20 cellular contexts compared by ENCODE assay signal in genomic region chr6:43746613-43747101, GRCh38. TPM values are rescaled to one million over a fixed set of nuclear protein-coding genes. Genes with fewer than 3 reads are reported as not detected.
DNase-seq lines count a peak whose midpoint lies in the region; ATAC-seq, FAIRE-seq and TF ChIP-seq lines count a peak whose summit lies in the region.
"Had no signal": no experiment of that assay in that cellular context is flagged by ENCODE, and none has a peak within 500 bp of the region (broad histone marks: within the 10 kb centered on the region; RNA-seq: fewer than 3 reads in every experiment).

No MANE protein-coding gene starts in this region.

- no peaks in the 10 kb centered on the region for H3K79me1 ChIP-seq in H9 (ENCODE audit: insufficient read depth, low read depth, low read length, poor library complexity, severe bottlenecking)

- H3K4me3 Mint-ChIP-seq in H9: no peak overlapping the region
- H3K4me3 Mint-ChIP-seq in chondrocyte (ENCODE audit: unreplicated experiment): no peak overlapping the region
- no peak overlapping the region for H3K4me3 Mint-ChIP-seq in T-helper 2 cell treated with Interferon-gamma antibody and Interleukin-4, amounts not matched to agents 5 μg/mL and 100 μg/mL, for 36 hours

- peaks cover 13 to 48% of the 10 kb centered on the region in 2 experiments for H3K4me1 Mint-ChIP-seq in H9
- no peaks in the 10 kb centered on the region for H3K4me1 Mint-ChIP-seq in chondrocyte (ENCODE audit: low read depth)
- H3K4me1 Mint-ChIP-seq in T-helper 2 cell treated with Interferon-gamma antibody and Interleukin-4, amounts not matched to agents 5 μg/mL and 100 μg/mL, for 36 hours (ENCODE audit: low read depth): no peaks in the 10 kb centered on the region

- no peaks in the 10 kb centered on the region for H3K27me3 ChIP-seq in H9 (ENCODE audit: insufficient read depth, low read length)
- H3K27me3 ChIP-seq: ascending aorta, right lobe of liver had no signal

- H4K8ac ChIP-seq in H9 (replicated peaks; ENCODE audit: insufficient read length, low read depth, low read length): no peak overlapping the region

- no peak overlapping the region for H3K56ac ChIP-seq in H9 (ENCODE audit: insufficient read length, low read depth, low read length)

- no peak overlapping the region for H2BK5ac ChIP-seq in H9 (ENCODE audit: insufficient read length, low read length)

- no peak overlapping the region for H3K4me2 ChIP-seq in H9 (ENCODE audit: insufficient read depth, insufficient read length, low read length)

- H2AFZ ChIP-seq in H9 (ENCODE audit: low read length): no peak overlapping the region

- no peak overlapping the region for H3K14ac ChIP-seq in H9 (ENCODE audit: insufficient read depth, low read length)

- peak; percentile 48 for ATAC-seq in sciatic nerve
- ATAC-seq: HCT116 had no signal

- peak; percentile 18 for DNase-seq in H9
- DNase-seq in chondrocyte (ENCODE audit: low spot score): peak; percentile 49
- DNase-seq in left kidney (ENCODE audit: low read depth, low spot score): peak; percentile 69
- DNase-seq in sciatic nerve (ENCODE audit: low spot score): peak; percentile 60
- no peak for DNase-seq in NCI-H226
- no peak for DNase-seq in T-helper 2 cell treated with Interferon-gamma antibody and Interleukin-4, amounts not matched to agents 5 μg/mL and 100 μg/mL, for 36 hours (ENCODE audit: low spot score)
- no peak for DNase-seq in RKO (ENCODE audit: low spot score)
- no peak for DNase-seq in GM19239 (ENCODE audit: insufficient read length, low spot score)
- DNase-seq: kidney glomerular epithelial cell; NCI-H1092; NCI-H69; stimulated activated CD4-positive, alpha-beta T cell treated with anti-CD3 and anti-CD28 coated beads, Interleukin-2, amount 100 ng/mL, for 48 hours; T-helper 9 cell had no signal

- no peak overlapping the region for H3T11ph ChIP-seq in H9 (ENCODE audit: low read length)

- no peak overlapping the region for H3K27ac Mint-ChIP-seq in H9
- no peak overlapping the region for H3K27ac Mint-ChIP-seq in chondrocyte (ENCODE audit: unreplicated experiment)
- no peak overlapping the region for H3K27ac Mint-ChIP-seq in T-helper 2 cell treated with Interferon-gamma antibody and Interleukin-4, amounts not matched to agents 5 μg/mL and 100 μg/mL, for 36 hours

- FAIRE-seq in GM19239 (lab: Jason Lieb, UNC): no peak
- FAIRE-seq: endometrium had no signal

- no peaks in the 10 kb centered on the region for H3K79me2 ChIP-seq in H9 (ENCODE audit: insufficient read depth, low read length)

- no peaks in the 10 kb centered on the region for H4K20me1 ChIP-seq in H9 (ENCODE audit: control insufficient read depth, insufficient read depth, insufficient read length)

- no peak overlapping the region for H4K91ac ChIP-seq in H9 (ENCODE audit: insufficient read length, low read depth, low read length)

- no peaks in the 10 kb centered on the region for H3K23me2 ChIP-seq in H9 (ENCODE audit: insufficient read length, low read depth, low read length, poor library complexity, severe bottlenecking)

- H3K4me1 ChIP-seq in H9 (ENCODE audit: insufficient read depth, low read length): no peaks in the 10 kb centered on the region
- H3K4me1 ChIP-seq: ascending aorta, Caco-2, right lobe of liver, SJSA1 had no signal

- no peak overlapping the region for H4K5ac ChIP-seq in H9 (ENCODE audit: insufficient read length, low read depth, low read length)

- H3K27me3 Mint-ChIP-seq in H9 (ENCODE audit: low read depth) (peaks cover 4% of the 10 kb centered on the region), chondrocyte (ENCODE audit: low read depth) (peaks cover 12% of the 10 kb centered on the region)
- peaks cover 16% of the 10 kb centered on the region for H3K27me3 Mint-ChIP-seq in T-helper 2 cell treated with Interferon-gamma antibody and Interleukin-4, amounts not matched to agents 5 μg/mL and 100 μg/mL, for 36 hours (ENCODE audit: low read depth)

- H3K9me3 Mint-ChIP-seq in H9 (no peaks in the 10 kb centered on the region; a peak in 1 of 5 replicates), chondrocyte (ENCODE audit: low read depth) (no peaks in the 10 kb centered on the region)
- H3K9me3 Mint-ChIP-seq in T-helper 2 cell treated with Interferon-gamma antibody and Interleukin-4, amounts not matched to agents 5 μg/mL and 100 μg/mL, for 36 hours: no peaks in the 10 kb centered on the region

- no peak overlapping the region for H2AK5ac ChIP-seq in H9 (ENCODE audit: insufficient read length, low read length)

- H2BK120ac ChIP-seq in H9 (ENCODE audit: low read depth, low read length, poor library complexity, severe bottlenecking): no peak overlapping the region

- no peak overlapping the region for H3K18ac ChIP-seq in H9 (ENCODE audit: insufficient read length, low read depth, low read length)

- H3K27ac ChIP-seq in H9 (ENCODE audit: insufficient read length, low read depth, low read length): no peak overlapping the region
- H3K27ac ChIP-seq: ascending aorta, neutrophil, right lobe of liver, SJSA1 had no signal

- no peak overlapping the region for H2BK12ac ChIP-seq in H9 (ENCODE audit: insufficient read length, low read depth, low read length)

- no peak overlapping the region for H3K23ac ChIP-seq in H9 (ENCODE audit: insufficient read length, low read depth, low read length)

- no CpG with 5 or more reads among the region's 13 CpGs for WGBS in H9 (ENCODE audit: extremely low coverage, insufficient read length, low lambda C conversion rate)

- TF ChIP-seq CTCF in H9 (conservative IDR thresholded peaks at IDR 0.05): no peak
- TF ChIP-seq CTCF in chondrocyte (IDR thresholded peaks at IDR 0.05): no peak

- intact Hi-C loops in sciatic nerve (cut with DNase I): no loop called here

- no peaks in the 10 kb centered on the region for H3K36me3 Mint-ChIP-seq in H9 (ENCODE audit: insufficient read depth in 1 of 3, low read depth in 3 of 3)
- H3K36me3 Mint-ChIP-seq in chondrocyte (ENCODE audit: low read depth): no peaks in the 10 kb centered on the region
- H3K36me3 Mint-ChIP-seq in T-helper 2 cell treated with Interferon-gamma antibody and Interleukin-4, amounts not matched to agents 5 μg/mL and 100 μg/mL, for 36 hours (ENCODE audit: low read depth): no peaks in the 10 kb centered on the region

- H3K9me3 ChIP-seq in H9 (ENCODE audit: control insufficient read depth, low read depth, low read length): no peaks in the 10 kb centered on the region
- H3K9me3 ChIP-seq: ascending aorta, Caco-2, neutrophil, right lobe of liver, SJSA1 had no signal

- no peak overlapping the region for H3K9ac ChIP-seq in H9 (ENCODE audit: extremely low read depth, insufficient read length, low read length)

- H3K4ac ChIP-seq in H9 (ENCODE audit: low read depth, low read length): no peak overlapping the region

- H2BK20ac ChIP-seq in H9 (ENCODE audit: low read depth, low read length, poor library complexity, severe bottlenecking): no peak overlapping the region

- H2BK15ac ChIP-seq in H9 (ENCODE audit: low read depth, low read length): no peak overlapping the region

RNA-seq across cellular contexts. Expression of gene VEGFA, which starts 23.4 kb away (rescaled TPM):
- total RNA-seq in H9 (2021): 46.1 and 47.9 TPM in 2 replicates
- 24.8 to 139 TPM (median 137 TPM) in 3 replicates for total RNA-seq in chondrocyte
- 155 TPM for total RNA-seq in sciatic nerve

RNA-seq across cellular contexts. Expression of gene MRPS18A, which starts 59.1 kb away (rescaled TPM):
- 65.1 and 67.3 TPM in 2 replicates for total RNA-seq in H9 (2021)
- total RNA-seq in chondrocyte: 26.3 to 27.4 TPM (median 26.8 TPM) in 3 replicates
- 29.7 TPM for total RNA-seq in sciatic nerve

Comparison
In these comparisons a context has a peak if more than half of its experiments do, and no peak if none do; other contexts are left out.
1. DNase-seq: peak in H9 (single experiment), chondrocyte (single experiment), left kidney (single experiment) and sciatic nerve (single experiment); none in NCI-H226 (single experiment), T-helper 2 cell treated with Interferon-gamma antibody and Interleukin-4, amounts not matched to agents 5 μg/mL and 100 μg/mL, for 36 hours (single experiment), RKO (single experiment) and GM19239 (single experiment).